Comparison of ENCODE assay signal across 9 cellular contexts in genomic region chr6:28474441-28475219, GRCh38. TPM values are rescaled to one million over a fixed set of nuclear protein-coding genes. Genes with fewer than 3 reads are reported as not detected.
DNase-seq lines count a peak whose midpoint lies in the region; ATAC-seq and TF ChIP-seq lines count a peak whose summit lies in the region.
"Had no signal": no experiment of that assay in that cellular context is flagged by ENCODE, and none has a peak within 500 bp of the region (broad histone marks: within the 10 kb centered on the region; RNA-seq: fewer than 3 reads in every experiment).

No MANE protein-coding gene starts in this region.

- H3K27me3 ChIP-seq in OCI-LY3 (ENCODE audit: low read depth, low read length) (no peaks in the 10 kb centered on the region), colonic mucosa (peaks cover 6% of the 10 kb centered on the region), stomach (peaks cover 0 to 67% (median 23%) of the 10 kb centered on the region in 3 donors)
- H3K27me3 ChIP-seq: BLaER1 had no signal

- H3K27me3 Mint-ChIP-seq in nephron progenitor cell (ENCODE audit: low read depth, poor library complexity) = peaks cover 54% of the 10 kb centered on the region

- peak overlapping the region; percentile 84 for H3K4me3 Mint-ChIP-seq in nephron progenitor cell

- H3K4me3 ChIP-seq in OCI-LY3 (ENCODE audit: low read length) (peak overlapping the region; percentile 87), colonic mucosa (no peak overlapping the region), stomach (no peak overlapping the region)
- H3K4me3 ChIP-seq: BLaER1 had no signal

- H4K20me1 ChIP-seq in OCI-LY3 (ENCODE audit: insufficient read depth, low read length) = no peaks in the 10 kb centered on the region
- H4K20me1 ChIP-seq: BLaER1 had no signal

- no peaks in the 10 kb centered on the region for H3K36me3 Mint-ChIP-seq in nephron progenitor cell (ENCODE audit: low read depth)

- H3K9ac ChIP-seq in OCI-LY3 (ENCODE audit: low read length) (peak overlapping the region; percentile 48), colonic mucosa (ENCODE audit: low read depth in 2 of 2, low read length in 2 of 2) (no peak overlapping the region)
- H3K9ac ChIP-seq: BLaER1 had no signal

- H3K9me3 ChIP-seq in OCI-LY3 (ENCODE audit: insufficient read depth, low read length) (no peaks in the 10 kb centered on the region), colonic mucosa (no peaks in the 10 kb centered on the region), stomach (peaks cover 0 to 6% (median 2%) of the 10 kb centered on the region in 4 donors)

- H3K4me2 ChIP-seq in OCI-LY3 (ENCODE audit: low read length) = peak overlapping the region; percentile 63
- H3K4me2 ChIP-seq: BLaER1 had no signal

- intact Hi-C loops in colonic mucosa (cut with DNase I) (no loop called here), stomach (cut with DNase I; ENCODE audit: low total_unique reads) (no loop called here)

- TF ChIP-seq EP300 in stomach (IDR thresholded peaks at IDR 0.05) = no peak

- no peaks in the 10 kb centered on the region for H3K4me1 ChIP-seq in OCI-LY3 (ENCODE audit: low read length)
- H3K4me1 ChIP-seq in colonic mucosa = no peaks in the 10 kb centered on the region
- H3K4me1 ChIP-seq in stomach = no peaks in the 10 kb centered on the region
- H3K4me1 ChIP-seq: BLaER1 had no signal

- H2AFZ ChIP-seq in OCI-LY3 (ENCODE audit: low read depth, low read length) = peak overlapping the region; percentile 84

- TF ChIP-seq POLR2A in stomach (IDR thresholded peaks at IDR 0.05) = no peak

- H3K27ac Mint-ChIP-seq in nephron progenitor cell = no peak overlapping the region

- WGBS in stomach, 5 donors = 5 to 9% (median 6%) methylated on average over 18 of the region's 18 CpGs

- DNase-seq in NCI-H1417 (lab: John Stamatoyannopoulos, UW) (peak in 2 of 3 experiments; percentile 3 to 54), NCI-H1417 treated with DMSO at 0.1 percent for 48 hours (lab: John Stamatoyannopoulos, UW) (no peak), colonic mucosa (peak; percentile 27), nephron progenitor cell (peak; percentile 37), stomach (no peak)

- no peak overlapping the region for H3K27ac ChIP-seq in OCI-LY3 (ENCODE audit: low read length)
- no peak overlapping the region for H3K27ac ChIP-seq in colonic mucosa
- no peak overlapping the region for H3K27ac ChIP-seq in stomach
- H3K27ac ChIP-seq: BLaER1 had no signal

- TF ChIP-seq CTCF in OCI-LY3 (IDR thresholded peaks at IDR 0.05; ENCODE audit: low read depth, low read length) (no peak), colonic mucosa (IDR thresholded peaks at IDR 0.05) (no peak), nephron progenitor cell (IDR thresholded peaks at IDR 0.05) (no peak), stomach (IDR thresholded peaks at IDR 0.05) (no peak)

- H3K79me2 ChIP-seq in OCI-LY3 (ENCODE audit: low read length) = no peaks in the 10 kb centered on the region

- peaks cover 15% of the 10 kb centered on the region for H3K9me3 Mint-ChIP-seq in nephron progenitor cell

- ATAC-seq in HG02973 (IDR thresholded peaks at IDR 0.05; ENCODE audit: unreplicated experiment) (peak; percentile 63), HG03520 (IDR thresholded peaks at IDR 0.05; ENCODE audit: unreplicated experiment) (no peak)

- H3K4me1 Mint-ChIP-seq in nephron progenitor cell = peaks cover 4% of the 10 kb centered on the region

- H3K36me3 ChIP-seq in OCI-LY3 (replicated peaks; ENCODE audit: low read depth, low read length) = no peaks in the 10 kb centered on the region
- no peaks in the 10 kb centered on the region for H3K36me3 ChIP-seq in colonic mucosa
- no peaks in the 10 kb centered on the region for H3K36me3 ChIP-seq in stomach
- H3K36me3 ChIP-seq: BLaER1 had no signal

RNA-seq across cellular contexts. Expression of gene ZSCAN23, which starts 31.3 kb away (rescaled TPM):
- total RNA-seq in colonic mucosa = 1 to 10 TPM; 2.6 to 3.3 TPM
- total RNA-seq in stomach = 1 to 10 TPM in 1 of 5 donors, under 1 TPM in 1, not detected in 3; 0.58 to 5.3 TPM
- polyA plus RNA-seq in stomach = under 1 TPM in 2 of 3 donors, not detected in 1; 0.23 to 0.75 TPM

RNA-seq across cellular contexts. Expression of gene GPX6, which starts 41.0 kb away (rescaled TPM):
- not detected for total RNA-seq in colonic mucosa
- not detected for total RNA-seq in stomach
- not detected for polyA plus RNA-seq in stomach

RNA-seq across cellular contexts. Expression of gene GPX5, which starts 51.1 kb away (rescaled TPM):
- total RNA-seq in colonic mucosa (under 1 TPM in 1 of 2 donors, not detected in 1; 0.17 TPM), stomach (not detected)
- not detected for polyA plus RNA-seq in stomach

Comparison
In these comparisons a context has a peak if more than half of its experiments do, and no peak if none do; other contexts are left out.
1. DNase-seq: peak in NCI-H1417 (2 of 3), colonic mucosa (single experiment) and nephron progenitor cell (single experiment); none in NCI-H1417 treated with DMSO at 0.1 percent for 48 hours (single experiment) and stomach (single experiment).